ENCODE assay signal across 26 cellular contexts in the genomic region with DNA sequence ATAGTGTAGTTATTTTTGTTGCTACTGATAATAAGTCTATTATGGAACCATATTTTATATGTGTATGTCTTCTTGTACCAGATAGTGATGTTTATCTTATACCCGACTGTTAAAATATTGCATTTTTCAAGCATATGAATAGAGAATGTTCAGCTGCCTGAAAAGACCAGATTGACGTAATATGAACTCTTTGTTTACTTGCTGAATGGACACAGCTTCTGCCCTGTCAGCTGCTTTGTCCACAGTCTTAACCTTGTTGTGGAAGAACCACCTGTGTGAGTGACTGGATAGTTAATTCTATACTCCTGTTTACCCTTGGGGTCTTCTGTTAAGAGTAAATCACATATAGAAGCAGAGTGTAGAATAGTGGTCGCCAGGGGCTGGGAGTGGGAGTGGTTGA.
A peak's percentile ranks its signal among the peaks of the same experiment; 100 is the strongest.
DNase-seq lines count a peak whose midpoint lies in the region; ATAC-seq and TF ChIP-seq lines count a peak whose summit lies in the region.
"Had no signal": no experiment of that assay in that cellular context is flagged by ENCODE, and none has a peak within 500 bp of the region (broad histone marks: within the 10 kb centered on the region; RNA-seq: fewer than 3 reads in every experiment).

No MANE protein-coding gene starts in this region.

- H3K9me3 ChIP-seq in HEK293 (ENCODE audit: control insufficient read depth, insufficient read depth, low read depth, low read length) = no peaks in the 10 kb centered on the region
- H3K9me3 ChIP-seq: BLaER1 treated with 17β-estradiol and CSF1 and Interleukin-3, amounts not matched to agents 10 nM and 100 nM; Caco-2; lower lobe of right lung; ovary; upper lobe of left lung had no signal

- CTCF ChIA-PET in HEK293 (lab: Yijun Ruan, JAX) = interaction anchor here (0.6 to 2.8 kb wide), 6 partner anchors 23 to 200 kb away, joined by 3 to 18 read pairs (median 4); no protein-coding TSS in a partner anchor

- TF ChIP-seq CTCF in HEK293 (tag by site-specific recombination; IDR thresholded peaks at IDR 0.05) = no peak

- no peaks in the 10 kb centered on the region; a peak in 1 of 3 replicates for H3K36me3 ChIP-seq in HEK293 (ENCODE audit: control insufficient read depth in 2 of 2, insufficient read depth in 1 of 2, low read length in 2 of 2)
- H3K36me3 ChIP-seq: BLaER1 treated with 17β-estradiol and CSF1 and Interleukin-3, amounts not matched to agents 10 nM and 100 nM; lower lobe of right lung; ovary; upper lobe of left lung had no signal

- ATAC-seq in GM21723 (IDR thresholded peaks at IDR 0.05; ENCODE audit: unreplicated experiment) = no peak
- ATAC-seq: GM12878, lower lobe of right lung, right cardiac atrium had no signal

- peak; percentile 25 for DNase-seq in COLO668 (lab: John Stamatoyannopoulos, UW; ENCODE audit: unreplicated experiment)
- peak; percentile 80 for DNase-seq in SHP77 treated with DMSO at 0.1 percent for 48 hours (lab: John Stamatoyannopoulos, UW)
- peak; percentile 11 for DNase-seq in midbrain (lab: John Stamatoyannopoulos, UW)
- no peak for DNase-seq in stimulated activated CD4-positive, alpha-beta T cell treated with anti-CD3 and anti-CD28 coated beads, Interleukin-4, amount 100 ng/mL, for 24 hours
- DNase-seq in iPS-NIHi11 (ENCODE audit: low spot score) = no peak
- DNase-seq: activated CD4-positive, alpha-beta T cell treated with anti-CD3 and anti-CD28 coated beads, Interleukin-2, amount 50 U/mL, for 48 hours; activated naive CD4-positive, alpha-beta T cell treated with anti-CD3 and anti-CD28 coated beads, Interleukin-2, amount 10 ng/mL, durations not matched to agents 7 days and 5 days; Caco-2; effector CD8-positive, alpha-beta T cell; GM23248; HFFc6; kidney; lower lobe of right lung; NCI-H1105; NCI-H2081 treated with DMSO at 0.1 percent for 48 hours; NCI-H526; nephron progenitor cell; ovary; right cardiac atrium; T-helper 1 cell; upper lobe of left lung had no signal

- no peak overlapping the region for H3K4me3 ChIP-seq in HEK293 (ENCODE audit: low read depth, low read length)
- H3K4me3 ChIP-seq: BLaER1 treated with 17β-estradiol and CSF1 and Interleukin-3, amounts not matched to agents 10 nM and 100 nM; GM12878; GM23248; lower lobe of right lung; ovary; upper lobe of left lung had no signal

- POLR2A ChIA-PET in HEK293 (lab: Yijun Ruan, JAX) = no interaction called here

- no peaks in the 10 kb centered on the region for H3K4me1 ChIP-seq in HEK293 (ENCODE audit: control insufficient read depth, insufficient read depth, low read length)
- H3K4me1 ChIP-seq: lower lobe of right lung, upper lobe of left lung had no signal

- no peak overlapping the region for H3K27ac ChIP-seq in HEK293 (ENCODE audit: extremely low read depth, low read depth, low read length)
- H3K27ac ChIP-seq: BLaER1 treated with 17β-estradiol and CSF1 and Interleukin-3, amounts not matched to agents 10 nM and 100 nM; epithelial cell of prostate; GM23248; lower lobe of right lung; ovary; upper lobe of left lung had no signal

TF ChIP-seq in HEK293, 187 proteins besides CTCF, POLR2A, EP300 and RAD21:
- TF ChIP-seq ZEB2 (tag by site-specific recombination; IDR thresholded peaks at IDR 0.05) (no peak), SCRT2 (tag by site-specific recombination; IDR thresholded peaks at IDR 0.05) (0 out of 2 replicates have a peak, but pooled peaks have one; percentile 20), ZNF624 (tag by site-specific recombination; IDR thresholded peaks at IDR 0.05) (no peak), ZNF37A (tag by site-specific recombination; IDR thresholded peaks at IDR 0.05) (no peak), ZNF792 (tag by site-specific recombination; IDR thresholded peaks at IDR 0.05) (no peak), ZNF791 (tag by site-specific recombination; IDR thresholded peaks at IDR 0.05) (no peak)
- TF ChIP-seq, protein P1, sequence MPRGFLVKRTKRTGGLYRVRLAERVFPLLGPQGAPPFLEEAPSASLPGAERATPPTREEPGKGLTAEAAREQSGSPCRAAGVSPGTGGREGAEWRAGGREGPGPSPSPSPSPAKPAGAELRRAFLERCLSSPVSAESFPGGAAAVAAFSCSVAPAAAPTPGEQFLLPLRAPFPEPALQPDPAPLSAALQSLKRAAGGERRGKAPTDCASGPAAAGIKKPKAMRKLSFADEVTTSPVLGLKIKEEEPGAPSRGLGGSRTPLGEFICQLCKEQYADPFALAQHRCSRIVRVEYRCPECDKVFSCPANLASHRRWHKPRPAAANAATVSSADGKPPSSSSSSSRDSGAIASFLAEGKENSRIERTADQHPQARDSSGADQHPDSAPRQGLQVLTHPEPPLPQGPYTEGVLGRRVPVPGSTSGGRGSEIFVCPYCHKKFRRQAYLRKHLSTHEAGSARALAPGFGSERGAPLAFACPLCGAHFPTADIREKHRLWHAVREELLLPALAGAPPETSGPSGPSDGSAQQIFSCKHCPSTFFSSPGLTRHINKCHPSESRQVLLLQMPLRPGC (tag by site-specific recombination; IDR thresholded peaks at IDR 0.05) = no peak

Comparison
In these comparisons a context has a peak if more than half of its experiments do, and no peak if none do; other contexts are left out.
1. DNase-seq: peak in COLO668 (single experiment), SHP77 treated with DMSO at 0.1 percent for 48 hours (single experiment) and midbrain (single experiment); none in stimulated activated CD4-positive, alpha-beta T cell treated with anti-CD3 and anti-CD28 coated beads, Interleukin-4, amount 100 ng/mL, for 24 hours (single experiment) and iPS-NIHi11 (single experiment).